ENCODE assay signal across 15 cellular contexts in genomic region chr7:100719523-100720319, GRCh38. TPM values are rescaled to one million over a fixed set of nuclear protein-coding genes. Genes with fewer than 3 reads are reported as not detected.
DNase-seq lines count a peak whose midpoint lies in the region; ATAC-seq, FAIRE-seq and TF ChIP-seq lines count a peak whose summit lies in the region.
"Had no signal": no experiment of that assay in that cellular context is flagged by ENCODE, and none has a peak within 500 bp of the region (broad histone marks: within the 10 kb centered on the region; RNA-seq: fewer than 3 reads in every experiment).

No MANE protein-coding gene starts in this region.

- H2BK5ac ChIP-seq in IMR-90 (ENCODE audit: low read depth, low read length, poor library complexity, severe bottlenecking): no peak overlapping the region

- no CpG with 5 or more reads among the region's 8 CpGs for WGBS in IMR-90 (ENCODE audit: extremely low coverage in 2 of 2, insufficient read length in 1 of 2), 2 experiments
- WGBS in mammary epithelial cell (ENCODE audit: low coverage, missing lambda C conversion rate): 34% methylated on average over 8 of the region's 8 CpGs
- WGBS in liver: 30% methylated on average over 8 of the region's 8 CpGs

- H3K79me2 ChIP-seq in mammary epithelial cell (ENCODE audit: insufficient read depth, low read length): no peaks in the 10 kb centered on the region

- no peak overlapping the region for H3K14ac ChIP-seq in IMR-90 (replicated peaks; ENCODE audit: low read depth, low read length)

- no peaks in the 10 kb centered on the region for H3K79me1 ChIP-seq in IMR-90 (ENCODE audit: low read depth in 1 of 2, low read length in 2 of 2)

- no peak overlapping the region for H3K23ac ChIP-seq in IMR-90 (ENCODE audit: low read depth, low read length)

- H3K27me3 ChIP-seq in IMR-90 (ENCODE audit: control insufficient read depth, insufficient read depth, low read length) (peaks cover 56% of the 10 kb centered on the region), mammary epithelial cell (ENCODE audit: insufficient read depth, low read length) (peaks cover 19% of the 10 kb centered on the region), liver (ENCODE audit: control insufficient read depth in 4 of 4, insufficient read depth in 4 of 4, low read length in 3 of 4) (no peaks in the 10 kb centered on the region)

- CTCF ChIA-PET in IMR-90 (lab: Yijun Ruan, JAX): interaction anchor here (1.7 kb wide), 1 partner anchor 132 kb away, joined by 14 read pairs; the partner anchor contains the start of gene SLC12A9
- CTCF ChIA-PET in mammary epithelial cell (lab: Charles Lee; ENCODE audit: low non-redundant PET): interaction anchor here (0.7 to 1.3 kb wide), 3 partner anchors 132 to 725 kb away, joined by 3 to 8 read pairs (median 5); partner anchors contain the start of gene SLC12A9

- in situ Hi-C loops in IMR-90 (cut with MboI; ENCODE audit: low sequenced_read_pairs) (loop anchor here (25.0 kb wide), 1 partner anchor 343 kb away; no protein-coding TSS in a partner anchor), mammary epithelial cell (cut with MboI; ENCODE audit: low sequenced_read_pairs in 2 of 2) (loop anchor here in 1 of 2 donors (25.0 kb wide), 1 partner anchor 343 kb away; no protein-coding TSS in a partner anchor)

- BruUV-seq in IMR-90 (replicated peaks; lab: Mats Ljungman, UMichigan) (no TSS peak), mammary epithelial cell (replicated peaks; lab: Mats Ljungman, UMichigan) (no TSS peak)

- H3K9ac ChIP-seq in IMR-90 (ENCODE audit: low read depth, low read length) (no peak overlapping the region), mammary epithelial cell (ENCODE audit: insufficient read depth, low read length) (no peak overlapping the region), liver (ENCODE audit: low read depth in 1 of 2, low read length in 2 of 2) (no peak overlapping the region)

- peak; percentile 66 for TF ChIP-seq CTCF in AG09319 (IDR thresholded peaks at IDR 0.05; ENCODE audit: low read depth, low read length)
- peak; percentile 51 for TF ChIP-seq CTCF in IMR-90 (conservative IDR thresholded peaks at IDR 0.05; ENCODE audit: low read depth, low read length)
- TF ChIP-seq CTCF in mammary epithelial cell (conservative IDR thresholded peaks at IDR 0.05 in 1 of 2, IDR thresholded peaks at IDR 0.05 in 1 of 2; ENCODE audit: extremely low read depth in 1 of 2, insufficient read depth in 1 of 2, low read depth in 1 of 2, low read length in 2 of 2): peak; percentile 32 to 76
- peak; percentile 20 for TF ChIP-seq CTCF in liver (IDR thresholded peaks at IDR 0.05; ENCODE audit: low read depth, low read length, missing input control)

- ATAC-seq in IMR-90 (ENCODE audit: low read depth) (peak; percentile 79), HG02981 (IDR thresholded peaks at IDR 0.05; ENCODE audit: unreplicated experiment) (no peak), GM18511 (IDR thresholded peaks at IDR 0.05; ENCODE audit: unreplicated experiment) (no peak)

- no peak overlapping the region for H2AK5ac ChIP-seq in IMR-90 (ENCODE audit: low read depth, low read length)

- no peak for DNase-seq in AG09319 (ENCODE audit: extremely low read depth, low read depth)
- peak; percentile 51 for DNase-seq in IMR-90
- peak; percentile 28 for DNase-seq in mammary epithelial cell
- DNase-seq in NOMO-1 treated with dmso at 0.1 percent for 144 hours (lab: John Stamatoyannopoulos, UW; ENCODE audit: unreplicated experiment): no peak
- DNase-seq in RCC 7860 (ENCODE audit: low spot score): no peak
- DNase-seq: activated CD4-positive, alpha-beta T cell treated with anti-CD3 and anti-CD28 coated beads, Interleukin-2, amount 50 U/mL, for 4 hours; DMS153; NCI-H1105; SHP77; spleen; stomach had no signal

- no peak overlapping the region for H2AK9ac ChIP-seq in IMR-90 (replicated peaks; ENCODE audit: low read depth, low read length, poor library complexity)

- H2AFZ ChIP-seq in IMR-90 (replicated peaks; ENCODE audit: low read length, poor library complexity) (no peak overlapping the region), mammary epithelial cell (ENCODE audit: low read depth, low read length) (peak overlapping the region; percentile 39)

- TF ChIP-seq RAD21 in IMR-90 (IDR thresholded peaks at IDR 0.05; ENCODE audit: low read length) (peak; percentile 59), liver (IDR thresholded peaks at IDR 0.05) (peak; percentile 60 to 70)

- no peak overlapping the region for H2BK120ac ChIP-seq in IMR-90 (ENCODE audit: low read depth, low read length)

- no peaks in the 10 kb centered on the region for H4K20me1 ChIP-seq in IMR-90 (ENCODE audit: insufficient read depth, low read length)
- no peaks in the 10 kb centered on the region for H4K20me1 ChIP-seq in mammary epithelial cell (ENCODE audit: insufficient read depth, low read length)

- H2BK15ac ChIP-seq in IMR-90 (ENCODE audit: low read depth, low read length): no peak overlapping the region

- H4K5ac ChIP-seq in IMR-90 (ENCODE audit: low read depth, low read length): no peak overlapping the region

- FAIRE-seq in RCC 7860 (lab: Jason Lieb, UNC): no peak
- FAIRE-seq: islet of Langerhans had no signal

- no peaks in the 10 kb centered on the region for H3K36me3 ChIP-seq in IMR-90 (ENCODE audit: control insufficient read depth, insufficient read depth, low read length)
- no peaks in the 10 kb centered on the region for H3K36me3 ChIP-seq in mammary epithelial cell (ENCODE audit: insufficient read depth, low read length)
- no peaks in the 10 kb centered on the region for H3K36me3 ChIP-seq in liver (ENCODE audit: control insufficient read depth in 4 of 4, insufficient read depth in 3 of 4, low read depth in 1 of 4, low read length in 3 of 4)
- H3K36me3 ChIP-seq: spleen, stomach had no signal

- TF ChIP-seq POLR2A in IMR-90 (IDR thresholded peaks at IDR 0.05; ENCODE audit: low read depth, low read length): no peak

- no peak overlapping the region; the same call in 1 of the 2 replicates for H3K4me2 ChIP-seq in IMR-90 (ENCODE audit: low read depth, low read length)
- H3K4me2 ChIP-seq in mammary epithelial cell (ENCODE audit: insufficient read depth, low read depth, low read length): peak overlapping the region; percentile 64

- H3K4me3 ChIP-seq in IMR-90 (ENCODE audit: insufficient read depth, low read depth, low read length): no peak overlapping the region
- peak overlapping the region in 1 of 3 experiments; percentile 31 for H3K4me3 ChIP-seq in mammary epithelial cell (replicated peaks in 1 of 3; ENCODE audit: insufficient read depth in 1 of 3, low read depth in 2 of 3, low read length in 3 of 3)
- H3K4me3 ChIP-seq in liver (ENCODE audit: low read depth in 1 of 3, low read length in 3 of 3): peak overlapping the region in 1 of 3 donors; percentile 69

- dilution Hi-C loops in IMR-90 (cut with HindIII; ENCODE audit: low sequenced_read_pairs, unreplicated experiment) (no loop called here), mammary epithelial cell (cut with HindIII; ENCODE audit: low sequenced_read_pairs) (loop anchor here (5.0 kb wide), 1 partner anchor 48 kb away; no protein-coding TSS in a partner anchor)

- no peaks in the 10 kb centered on the region for H3K9me1 ChIP-seq in IMR-90 (ENCODE audit: insufficient read depth, low read length)

- H3K56ac ChIP-seq in IMR-90 (ENCODE audit: extremely low read depth, insufficient read depth, low read length): no peak overlapping the region

- no peaks in the 10 kb centered on the region for H3K4me1 ChIP-seq in IMR-90 (ENCODE audit: control insufficient read depth, insufficient read depth, low read length)
- H3K4me1 ChIP-seq in mammary epithelial cell (ENCODE audit: insufficient read depth, low read length): peaks cover 3% of the 10 kb centered on the region
- peaks cover 9 to 54% (median 42%) of the 10 kb centered on the region in 4 donors for H3K4me1 ChIP-seq in liver (ENCODE audit: control insufficient read depth in 4 of 4, insufficient read depth in 4 of 4, low read length in 3 of 4)

- no peak overlapping the region for H4K8ac ChIP-seq in IMR-90 (ENCODE audit: low read depth in 2 of 2, low read length in 2 of 2)

- H2BK20ac ChIP-seq in IMR-90 (ENCODE audit: low read depth, low read length): no peak overlapping the region

- no peak overlapping the region for H4K91ac ChIP-seq in IMR-90 (ENCODE audit: insufficient read depth, low read depth, low read length)

- no peak overlapping the region for H3K4ac ChIP-seq in IMR-90 (ENCODE audit: low read depth, low read length)

- intact Hi-C loops in IMR-90 (cut with micrococcal nuclease): loop anchor here (1.0 kb wide), 1 partner anchor 133 kb away; the partner anchor contains the start of gene SLC12A9
- intact Hi-C loops in mammary epithelial cell (cut with micrococcal nuclease): loop anchor here (1.0 kb wide), 2 partner anchors 107 to 133 kb away; partner anchors contain the start of gene SLC12A9

- H3K27ac ChIP-seq in IMR-90 (ENCODE audit: insufficient read depth, low read length): no peak overlapping the region
- H3K27ac ChIP-seq in mammary epithelial cell (ENCODE audit: insufficient read depth, low read depth, low read length): no peak overlapping the region
- H3K27ac ChIP-seq in liver (ENCODE audit: low read depth in 1 of 2, low read length in 2 of 2): peak overlapping the region in 1 of 2 donors; percentile 22
- H3K27ac ChIP-seq: spleen, stomach had no signal

- H3K18ac ChIP-seq in IMR-90 (ENCODE audit: low read depth, low read length): no peak overlapping the region

- POLR2A ChIA-PET in IMR-90 (lab: Charles Lee; ENCODE audit: unreplicated experiment): no interaction called here

- H3K9me3 ChIP-seq in IMR-90 (ENCODE audit: control insufficient read depth, insufficient read depth, low read length): peaks cover 9% of the 10 kb centered on the region
- H3K9me3 ChIP-seq in mammary epithelial cell (replicated peaks; ENCODE audit: insufficient read depth, low read length): no peaks in the 10 kb centered on the region
- no peaks in the 10 kb centered on the region for H3K9me3 ChIP-seq in liver (ENCODE audit: control insufficient read depth in 4 of 4, low read length in 3 of 4)

RNA-seq across cellular contexts. Expression of gene EPO, which starts 0.5 kb away (rescaled TPM):
- not detected in 2 replicates for total RNA-seq in IMR-90 (2012; rRNA removed)
- not detected in 2 replicates for polyA plus RNA-seq in IMR-90 (2012; rRNA removed)
- polyA plus RNA-seq in IMR-90 (2012; cell fraction: cytosol; rRNA removed): not detected in 2 replicates
- polyA plus RNA-seq in IMR-90 (2012; cell fraction: nucleus; rRNA removed; ENCODE audit: low replicate concordance): 0.12 and 0.15 TPM in 2 replicates
- not detected for total RNA-seq in mammary epithelial cell
- polyA plus RNA-seq in mammary epithelial cell: not detected
- polyA minus RNA-seq in mammary epithelial cell: not detected
- 1 to 10 TPM; 1.3 to 1.5 TPM for total RNA-seq in liver
- polyA plus RNA-seq in liver: 10 to 100 TPM in 1 of 2 donors, 1 to 10 TPM in 1; 5.3 to 22.9 TPM
- total RNA-seq: stomach had no signal
- polyA plus RNA-seq: stomach had no signal

RNA-seq across cellular contexts. Expression of gene ZAN, which starts 13.7 kb away (rescaled TPM):
- total RNA-seq in IMR-90 (2012; rRNA removed): not detected in 2 replicates
- polyA plus RNA-seq in IMR-90 (2012; rRNA removed): not detected in 2 replicates
- not detected in 2 replicates for polyA plus RNA-seq in IMR-90 (2012; cell fraction: cytosol; rRNA removed)
- polyA plus RNA-seq in IMR-90 (2012; cell fraction: nucleus; rRNA removed; ENCODE audit: low replicate concordance): not detected in 2 replicates
- total RNA-seq in mammary epithelial cell: not detected
- not detected for polyA plus RNA-seq in mammary epithelial cell
- not detected for polyA minus RNA-seq in mammary epithelial cell
- under 1 TPM in 1 of 2 donors, not detected in 1; under 0.01 TPM for total RNA-seq in liver
- polyA plus RNA-seq in liver: under 1 TPM in 1 of 2 donors, not detected in 1; 0.08 TPM
- total RNA-seq: spleen, stomach had no signal
- polyA plus RNA-seq: stomach had no signal

RNA-seq across cellular contexts. Expression of gene POP7, which starts 13.8 kb away (rescaled TPM):
- 14.9 and 16.9 TPM in 2 replicates for total RNA-seq in IMR-90 (2012; rRNA removed)
- polyA plus RNA-seq in IMR-90 (2012; rRNA removed): 38.0 and 50.5 TPM in 2 replicates
- polyA plus RNA-seq in IMR-90 (2012; cell fraction: cytosol; rRNA removed): 50.9 and 63.4 TPM in 2 replicates
- 12.0 and 23.5 TPM in 2 replicates for polyA plus RNA-seq in IMR-90 (2012; cell fraction: nucleus; rRNA removed; ENCODE audit: low replicate concordance)
- total RNA-seq in mammary epithelial cell: 10 to 100 TPM; 29.2 to 52.2 TPM
- polyA plus RNA-seq in mammary epithelial cell: 65.2 TPM
- 17.2 TPM for polyA minus RNA-seq in mammary epithelial cell
- total RNA-seq in liver: 10 to 100 TPM; 19.1 to 36.6 TPM
- polyA plus RNA-seq in liver: 10 to 100 TPM; 31.1 to 40.1 TPM

RNA-seq across cellular contexts. Expression of gene GIGYF1, which starts 25.7 kb away (rescaled TPM):
- total RNA-seq in IMR-90 (2012; rRNA removed) (3.0 and 3.3 TPM in 2 replicates), mammary epithelial cell (10 to 100 TPM; 12.7 to 22.3 TPM), liver (10 to 100 TPM; 12.7 TPM)
- polyA plus RNA-seq in IMR-90 (2012; rRNA removed) (10.7 and 11.6 TPM in 2 replicates), mammary epithelial cell (4.3 TPM), liver (1 to 10 TPM; 6.8 to 7.5 TPM)
- polyA plus RNA-seq in IMR-90 (2012; cell fraction: cytosol; rRNA removed): 3.3 and 4.8 TPM in 2 replicates
- 80.8 and 113 TPM in 2 replicates for polyA plus RNA-seq in IMR-90 (2012; cell fraction: nucleus; rRNA removed; ENCODE audit: low replicate concordance)
- polyA minus RNA-seq in mammary epithelial cell: 11.2 TPM

RNA-seq across cellular contexts. Expression of gene GNB2, which starts 46.2 kb away (rescaled TPM):
- 62.0 and 67.5 TPM in 2 replicates for total RNA-seq in IMR-90 (2012; rRNA removed)
- polyA plus RNA-seq in IMR-90 (2012; rRNA removed): 245 and 279 TPM in 2 replicates
- 186 and 472 TPM in 2 replicates for polyA plus RNA-seq in IMR-90 (2012; cell fraction: cytosol; rRNA removed)
- polyA plus RNA-seq in IMR-90 (2012; cell fraction: nucleus; rRNA removed; ENCODE audit: low replicate concordance): 166 and 348 TPM in 2 replicates
- 100 to 1,000 TPM in 1 of 2 donors, 10 to 100 TPM in 1; 91.4 to 243 TPM for total RNA-seq in mammary epithelial cell
- polyA plus RNA-seq in mammary epithelial cell: 208 TPM
- polyA minus RNA-seq in mammary epithelial cell: 226 TPM
- 10 to 100 TPM; 57.9 to 88.5 TPM for total RNA-seq in liver
- 100 to 1,000 TPM in 1 of 2 donors, 10 to 100 TPM in 1; 37.6 to 133 TPM for polyA plus RNA-seq in liver

Comparison
In these comparisons a context has a peak if more than half of its experiments do, and no peak if none do; other contexts are left out.
1. DNase-seq: peak in IMR-90 (single experiment) and mammary epithelial cell (single experiment); none in AG09319 (single experiment), NOMO-1 treated with dmso at 0.1 percent for 144 hours (single experiment) and RCC 7860 (single experiment).
2. Peak in every context shown above with its lines, with median percentiles within 50 percentile points of each other: CTCF ChIP-seq.